ENCODE assay signal across 34 cellular contexts in genomic region chr6:125806813-125807212, GRCh38.
DNase-seq lines count a peak whose midpoint lies in the region; ATAC-seq and TF ChIP-seq lines count a peak whose summit lies in the region.
"Had no signal": no experiment of that assay in that cellular context is flagged by ENCODE, and none has a peak within 500 bp of the region (broad histone marks: within the 10 kb centered on the region; RNA-seq: fewer than 3 reads in every experiment).

No MANE protein-coding gene starts in this region.

- H3K27ac Mint-ChIP-seq in stimulated activated naive CD8-positive, alpha-beta T cell treated with anti-CD3 and anti-CD28 coated beads, Interleukin-15, Interleukin-2, amounts not matched to agents 100 ng/mL and 50 ng/mL, for 24 hours: peak overlapping the region; percentile 53
- H3K27ac Mint-ChIP-seq in effector memory CD8-positive, alpha-beta T cell: peak overlapping the region; percentile 0 to 20
- H3K27ac Mint-ChIP-seq: mesothelial cell of epicardium, type B pancreatic cell, WTC11 had no signal

- no peaks in the 10 kb centered on the region for H3K9me3 Mint-ChIP-seq in stimulated activated naive CD8-positive, alpha-beta T cell treated with anti-CD3 and anti-CD28 coated beads, Interleukin-15, Interleukin-2, amounts not matched to agents 100 ng/mL and 50 ng/mL, for 24 hours
- H3K9me3 Mint-ChIP-seq in effector memory CD8-positive, alpha-beta T cell: no peaks in the 10 kb centered on the region
- H3K9me3 Mint-ChIP-seq: central memory CD8-positive, alpha-beta T cell; mesothelial cell of epicardium; naive thymus-derived CD4-positive, alpha-beta T cell; type B pancreatic cell; WTC11 had no signal

- peak overlapping the region; percentile 21; the same call in 1 of the 2 replicates for H3K9ac ChIP-seq in OCI-LY3 (ENCODE audit: low read length)
- H3K9ac ChIP-seq: BLaER1 treated with 17β-estradiol and CSF1 and Interleukin-3, amounts not matched to agents 10 nM and 100 nM had no signal

- peaks cover 4% of the 10 kb centered on the region; the same call in 1 of the 2 replicates for H4K20me1 ChIP-seq in OCI-LY3 (ENCODE audit: insufficient read depth, low read length)

- peak overlapping the region; percentile 70 for H3K27ac ChIP-seq in OCI-LY3 (ENCODE audit: low read length)
- H3K27ac ChIP-seq: BLaER1 treated with 17β-estradiol and CSF1 and Interleukin-3, amounts not matched to agents 10 nM and 100 nM; body of pancreas; esophagus squamous epithelium; heart right ventricle; HL-60; prostate gland had no signal

- H3K4me1 Mint-ChIP-seq in stimulated activated naive CD8-positive, alpha-beta T cell treated with anti-CD3 and anti-CD28 coated beads, Interleukin-15, Interleukin-2, amounts not matched to agents 100 ng/mL and 50 ng/mL, for 24 hours (ENCODE audit: low read depth): peaks cover 90% of the 10 kb centered on the region
- peaks cover 53 to 58% of the 10 kb centered on the region in 2 donors for H3K4me1 Mint-ChIP-seq in effector memory CD8-positive, alpha-beta T cell (ENCODE audit: low read depth in 2 of 2)

- no peaks in the 10 kb centered on the region for H3K27me3 Mint-ChIP-seq in stimulated activated naive CD8-positive, alpha-beta T cell treated with anti-CD3 and anti-CD28 coated beads, Interleukin-15, Interleukin-2, amounts not matched to agents 100 ng/mL and 50 ng/mL, for 24 hours
- no peaks in the 10 kb centered on the region for H3K27me3 Mint-ChIP-seq in effector memory CD8-positive, alpha-beta T cell
- H3K27me3 Mint-ChIP-seq: central memory CD8-positive, alpha-beta T cell; naive thymus-derived CD4-positive, alpha-beta T cell; type B pancreatic cell had no signal

- no peaks in the 10 kb centered on the region for H3K27me3 ChIP-seq in OCI-LY3 (ENCODE audit: low read depth, low read length)
- H3K27me3 ChIP-seq: body of pancreas, esophagus squamous epithelium, heart right ventricle had no signal

- H3K4me2 ChIP-seq in OCI-LY3 (ENCODE audit: low read length): peak overlapping the region; percentile 74
- H3K4me2 ChIP-seq: BLaER1 treated with 17β-estradiol and CSF1 and Interleukin-3, amounts not matched to agents 10 nM and 100 nM had no signal

- H3K79me2 ChIP-seq in OCI-LY3 (ENCODE audit: low read length): peaks cover 82% of the 10 kb centered on the region

- no peak for ATAC-seq in stimulated activated naive CD8-positive, alpha-beta T cell treated with anti-CD3 and anti-CD28 coated beads, Interleukin-15, Interleukin-2, amounts not matched to agents 100 U/mL and 50 U/mL, for 24 hours
- no peak for ATAC-seq in effector memory CD8-positive, alpha-beta T cell (replicated peaks)
- ATAC-seq: body of pancreas; heart right ventricle; naive thymus-derived CD4-positive, alpha-beta T cell; sciatic nerve; WTC11 had no signal

- no peaks in the 10 kb centered on the region for H3K36me3 ChIP-seq in OCI-LY3 (replicated peaks; ENCODE audit: low read depth, low read length)
- H3K36me3 ChIP-seq: prostate gland had no signal

- TF ChIP-seq CTCF in OCI-LY3 (IDR thresholded peaks at IDR 0.05; ENCODE audit: low read depth, low read length): no peak

- no peak overlapping the region for H2AFZ ChIP-seq in OCI-LY3 (ENCODE audit: low read depth, low read length)

- no peaks in the 10 kb centered on the region for H3K9me3 ChIP-seq in OCI-LY3 (ENCODE audit: insufficient read depth, low read length)
- H3K9me3 ChIP-seq: BLaER1 treated with 17β-estradiol and CSF1 and Interleukin-3, amounts not matched to agents 10 nM and 100 nM; body of pancreas; esophagus squamous epithelium; heart right ventricle; prostate gland had no signal

- H3K4me3 ChIP-seq in OCI-LY3 (ENCODE audit: low read length): peak overlapping the region; percentile 38
- H3K4me3 ChIP-seq: BLaER1 treated with 17β-estradiol and CSF1 and Interleukin-3, amounts not matched to agents 10 nM and 100 nM; body of pancreas; esophagus squamous epithelium; heart right ventricle; prostate gland had no signal

- peaks cover 99% of the 10 kb centered on the region for H3K4me1 ChIP-seq in OCI-LY3 (ENCODE audit: low read length)
- H3K4me1 ChIP-seq: prostate gland had no signal

- peak overlapping the region; percentile 3 for H3K4me3 Mint-ChIP-seq in stimulated activated naive CD8-positive, alpha-beta T cell treated with anti-CD3 and anti-CD28 coated beads, Interleukin-15, Interleukin-2, amounts not matched to agents 100 ng/mL and 50 ng/mL, for 24 hours
- no peak overlapping the region for H3K4me3 Mint-ChIP-seq in effector memory CD8-positive, alpha-beta T cell
- H3K4me3 Mint-ChIP-seq: central memory CD8-positive, alpha-beta T cell; mesothelial cell of epicardium; naive thymus-derived CD4-positive, alpha-beta T cell; type B pancreatic cell; WTC11 had no signal

- H3K36me3 Mint-ChIP-seq in stimulated activated naive CD8-positive, alpha-beta T cell treated with anti-CD3 and anti-CD28 coated beads, Interleukin-15, Interleukin-2, amounts not matched to agents 100 ng/mL and 50 ng/mL, for 24 hours (ENCODE audit: low read depth): peaks cover 42% of the 10 kb centered on the region
- peaks cover 4% of the 10 kb centered on the region for H3K36me3 Mint-ChIP-seq in effector memory CD8-positive, alpha-beta T cell (ENCODE audit: insufficient read depth)
- H3K36me3 Mint-ChIP-seq: WTC11 had no signal

- no peak for DNase-seq in stimulated activated naive CD8-positive, alpha-beta T cell treated with anti-CD3 and anti-CD28 coated beads, Interleukin-15, Interleukin-2, amounts not matched to agents 100 U/mL and 50 U/mL, for 24 hours
- DNase-seq in effector memory CD8-positive, alpha-beta T cell: no peak
- DNase-seq in stimulated activated CD4-positive, alpha-beta T cell treated with anti-CD3 and anti-CD28 coated beads, Interleukin-1b, Interleukin-23, amount 100 ng/mL, for 48 hours: no peak
- no peak for DNase-seq in activated CD4-positive, CD25-positive, alpha-beta regulatory T cell (lab: John Stamatoyannopoulos, UW)
- DNase-seq in NCI-H2227 treated with DMSO at 0.1 percent for 48 hours (lab: John Stamatoyannopoulos, UW): no peak
- DNase-seq: activated gamma-delta T cell; body of pancreas; COR-L47; dermis blood vessel endothelial cell; esophagus squamous epithelium; foreskin melanocyte; HCEC 1CT; heart right ventricle; KG1; kidney; MV-4-11; naive thymus-derived CD4-positive, alpha-beta T cell; NCI-H146; NCI-H345; NCI-H69; occipital lobe; SIG-M5; stimulated activated CD4-positive, alpha-beta T cell treated with anti-CD3 and anti-CD28 coated beads, Interleukin-12 subunit alpha, Interleukin-12 subunit beta, amount 100 ng/mL, for 4 hours; stimulated activated CD4-positive, alpha-beta T cell treated with anti-CD3 and anti-CD28 coated beads, Interleukin-4, amount 100 ng/mL, for 1 hour had no signal
